In the genomic region with DNA sequence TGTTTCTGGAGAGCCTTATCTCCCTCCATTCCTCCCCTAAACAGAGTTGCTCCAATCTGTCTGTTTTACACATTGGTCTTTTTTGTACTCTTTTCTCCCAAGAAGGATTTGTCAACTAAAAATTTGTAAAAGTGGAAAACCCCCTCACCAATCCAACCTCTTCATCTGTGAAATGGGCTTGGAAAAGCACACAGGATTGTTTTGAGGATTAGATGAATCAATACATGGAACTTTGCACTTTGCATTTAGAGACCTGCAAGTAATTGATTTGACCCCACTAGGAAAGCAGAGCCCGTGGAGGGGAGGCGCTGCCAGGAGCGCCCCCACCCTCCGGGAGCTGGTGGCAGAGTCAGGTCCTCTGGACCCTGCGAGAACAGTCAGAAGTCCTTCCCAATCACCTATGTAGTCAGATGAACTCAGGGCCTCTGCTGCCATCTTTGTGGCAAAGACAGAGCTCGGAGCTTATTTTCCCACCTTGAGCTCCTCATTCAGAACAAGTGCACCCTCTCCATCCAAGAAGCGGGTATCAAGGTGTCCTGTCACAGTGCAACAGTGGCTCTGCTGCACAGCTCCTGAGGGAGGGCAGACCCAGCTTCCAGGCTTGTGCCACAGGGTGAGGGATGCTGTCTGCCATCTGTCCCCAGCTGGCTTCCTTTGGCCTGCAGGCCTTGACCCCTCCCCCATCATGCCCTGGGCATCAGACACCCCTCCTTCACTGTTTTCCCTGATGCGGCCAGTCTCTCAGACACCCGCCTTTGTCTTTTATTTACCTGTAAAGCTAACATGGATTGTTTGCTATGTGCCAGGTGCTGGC, we compare ENCODE assay signal across 13 cellular contexts. TPM values are rescaled to one million over a fixed set of nuclear protein-coding genes. Genes with fewer than 3 reads are reported as not detected.
A peak's percentile ranks its signal among the peaks of the same experiment; 100 is the strongest.
DNase-seq lines count a peak whose midpoint lies in the region; TF ChIP-seq lines count a peak whose summit lies in the region.
"Had no signal": no experiment of that assay in that cellular context is flagged by ENCODE, and none has a peak within 500 bp of the region (broad histone marks: within the 10 kb centered on the region; RNA-seq: fewer than 3 reads in every experiment).

No MANE protein-coding gene starts in this region.

- peak overlapping the region; percentile 23 for H3K27ac Mint-ChIP-seq in activated naive CD4-positive, alpha-beta T cell treated with anti-CD3 and anti-CD28 coated beads, Interleukin-2, amount 50 U/mL, for 24 hours
- H3K27ac Mint-ChIP-seq in chondrocyte (ENCODE audit: unreplicated experiment) = no peak overlapping the region

- TF ChIP-seq CTCF in chondrocyte (IDR thresholded peaks at IDR 0.05) (no peak), suprapubic skin (IDR thresholded peaks at IDR 0.05) (no peak)

- H3K9me3 ChIP-seq in suprapubic skin = no peaks in the 10 kb centered on the region
- H3K9me3 ChIP-seq: sigmoid colon had no signal

- peaks cover 4% of the 10 kb centered on the region for H3K9me3 Mint-ChIP-seq in activated naive CD4-positive, alpha-beta T cell treated with anti-CD3 and anti-CD28 coated beads, Interleukin-2, amount 50 U/mL, for 24 hours
- peaks cover 9% of the 10 kb centered on the region for H3K9me3 Mint-ChIP-seq in chondrocyte (ENCODE audit: low read depth)

- DNase-seq in activated naive CD4-positive, alpha-beta T cell (lab: John Stamatoyannopoulos, UW) = no peak
- DNase-seq in NCI-H510A treated with DMSO at 0.1 percent for 48 hours (lab: John Stamatoyannopoulos, UW) = peak; percentile 87
- no peak for DNase-seq in chondrocyte (ENCODE audit: low spot score)
- peak; percentile 48 to 58 for DNase-seq in suprapubic skin (ENCODE audit: low spot score in 2 of 2)
- no peak for DNase-seq in LoVo (ENCODE audit: low spot score)
- DNase-seq in activated CD4-positive, CD25-positive, alpha-beta regulatory T cell (lab: John Stamatoyannopoulos, UW) = no peak
- no peak for DNase-seq in dermis blood vessel endothelial cell
- DNase-seq: BE2C, cortex of kidney, mammary epithelial cell, NCI-H82 had no signal

- H3K4me3 ChIP-seq in suprapubic skin = no peak overlapping the region
- H3K4me3 ChIP-seq: sigmoid colon had no signal

- TF ChIP-seq POLR2A in suprapubic skin (IDR thresholded peaks at IDR 0.05) = no peak

- no peaks in the 10 kb centered on the region for H3K36me3 ChIP-seq in suprapubic skin

- WGBS in suprapubic skin = 93% methylated on average over 9 of the region's 9 CpGs

- peaks cover 17% of the 10 kb centered on the region for H3K36me3 Mint-ChIP-seq in activated naive CD4-positive, alpha-beta T cell treated with anti-CD3 and anti-CD28 coated beads, Interleukin-2, amount 50 U/mL, for 24 hours
- H3K36me3 Mint-ChIP-seq in chondrocyte (ENCODE audit: low read depth) = peaks cover 8% of the 10 kb centered on the region

- H3K4me1 ChIP-seq in suprapubic skin = peaks cover 28% of the 10 kb centered on the region

- TF ChIP-seq EP300 in suprapubic skin (IDR thresholded peaks at IDR 0.05) = no peak

- no peaks in the 10 kb centered on the region for H3K27me3 ChIP-seq in suprapubic skin
- H3K27me3 ChIP-seq: BE2C, sigmoid colon had no signal

- no peaks in the 10 kb centered on the region for H3K27me3 Mint-ChIP-seq in activated naive CD4-positive, alpha-beta T cell treated with anti-CD3 and anti-CD28 coated beads, Interleukin-2, amount 50 U/mL, for 24 hours
- H3K27me3 Mint-ChIP-seq in chondrocyte (ENCODE audit: low read depth) = peaks cover 27% of the 10 kb centered on the region

- peaks cover 71% of the 10 kb centered on the region for H3K4me1 Mint-ChIP-seq in activated naive CD4-positive, alpha-beta T cell treated with anti-CD3 and anti-CD28 coated beads, Interleukin-2, amount 50 U/mL, for 24 hours
- peaks cover 30% of the 10 kb centered on the region for H3K4me1 Mint-ChIP-seq in chondrocyte (ENCODE audit: low read depth)

- H3K4me3 Mint-ChIP-seq in activated naive CD4-positive, alpha-beta T cell treated with anti-CD3 and anti-CD28 coated beads, Interleukin-2, amount 50 U/mL, for 24 hours = peak overlapping the region; percentile 83
- peak overlapping the region; percentile 6 for H3K4me3 Mint-ChIP-seq in chondrocyte (ENCODE audit: unreplicated experiment)

- no peak overlapping the region for H3K27ac ChIP-seq in suprapubic skin

RNA-seq across cellular contexts. Expression of a gene that starts 1.7 kb away (rescaled TPM):
- total RNA-seq in chondrocyte (22.0 to 36.4 TPM (median 36.1 TPM) in 3 replicates), suprapubic skin (10 to 100 TPM; 22.8 to 40.0 (median 30.4) TPM), dermis blood vessel endothelial cell (33.7 and 36.4 TPM in 2 replicates)

RNA-seq across cellular contexts. Expression of a gene that starts 27.7 kb away (rescaled TPM):
- 19.5 to 23.5 TPM (median 23.4 TPM) in 3 replicates for total RNA-seq in chondrocyte
- total RNA-seq in suprapubic skin = 10 to 100 TPM; 21.3 to 37.0 (median 30.5) TPM
- total RNA-seq in dermis blood vessel endothelial cell = 235 and 269 TPM in 2 replicates

Comparison
In these comparisons a context has a peak if more than half of its experiments do, and no peak if none do; other contexts are left out.
1. DNase-seq: peak in NCI-H510A treated with DMSO at 0.1 percent for 48 hours (single experiment) and suprapubic skin (2 of 2); none in activated naive CD4-positive, alpha-beta T cell (0 of 4), chondrocyte (single experiment), LoVo (single experiment), activated CD4-positive, CD25-positive, alpha-beta regulatory T cell (0 of 4) and dermis blood vessel endothelial cell (single experiment).